In genomic region chr6:108336971-108337370, GRCh38 we compare ENCODE assay signal across 34 cellular contexts.
"Had no signal": no experiment of that assay in that cellular context is flagged by ENCODE, and none has a peak within 500 bp of the region (broad histone marks: within the 10 kb centered on the region; RNA-seq: fewer than 3 reads in every experiment).

No MANE protein-coding gene starts in this region.

- H3K4me3 ChIP-seq: adrenal gland, body of pancreas, breast epithelium had no signal

- FAIRE-seq: astrocyte, TTC549 had no signal

- ATAC-seq: activated CD8-positive, alpha-beta T cell treated with anti-CD3 and anti-CD28 coated beads for 36 hours; activated naive CD4-positive, alpha-beta T cell treated with anti-CD3 and anti-CD28 coated beads, Interleukin-2, amount 50 U/mL, for 72 hours; activated T-cell treated with anti-CD3 and anti-CD28 coated beads, Interleukin-2, amount 50 U/mL, for 4 hours; activated T-cell treated with anti-CD3 and anti-CD28 coated beads, Interleukin-2, amount 50 U/mL, for 72 hours; activated T-helper 17 cell treated with anti-CD3 and anti-CD28 coated beads, Interleukin-2, amount 50 U/mL, for 72 hours; body of pancreas had no signal

- H3K4me1 ChIP-seq: adrenal gland, body of pancreas, breast epithelium had no signal

- H3K9me3 ChIP-seq: adrenal gland, body of pancreas, breast epithelium had no signal

- H3K27me3 ChIP-seq: adrenal gland, body of pancreas, brain microvascular endothelial cell, breast epithelium had no signal

- H3K27ac ChIP-seq: adrenal gland, body of pancreas, brain microvascular endothelial cell, breast epithelium, VCaP had no signal

- H3K36me3 ChIP-seq: adrenal gland, brain microvascular endothelial cell, breast epithelium had no signal

- DNase-seq: activated B cell treated with CpG ODN at 0.5 μM for 24 hours; activated CD4-positive, alpha-beta memory T cell treated with anti-CD3 and anti-CD28 coated beads for 36 hours; activated CD4-positive, alpha-beta T cell treated with anti-CD3 and anti-CD28 coated beads for 4 hours; activated CD4-positive, alpha-beta T cell treated with anti-CD3 and anti-CD28 coated beads, Interleukin-2, amount 10 ng/mL, durations not matched to agents 24 days and 14 days; activated CD4-positive, alpha-beta T cell treated with anti-CD3 and anti-CD28 coated beads, Interleukin-2, amount 50 U/mL, for 1 hour; activated CD4-positive, alpha-beta T cell treated with anti-CD3 and anti-CD28 coated beads, Interleukin-2, amount 50 U/mL, for 4 hours; activated CD4-positive, CD25-positive, alpha-beta regulatory T cell treated with anti-CD3 and anti-CD28 coated beads, Interleukin-2, amount 50 U/mL, for 72 hours; activated CD8-positive, alpha-beta memory T cell treated with anti-CD3 and anti-CD28 coated beads, Interleukin-2, amount 50 U/mL, for 4 hours; activated CD8-positive, alpha-beta T cell treated with anti-CD3 and anti-CD28 coated beads for 36 hours; activated effector memory CD4-positive, alpha-beta T cell treated with anti-CD3 and anti-CD28 coated beads, Interleukin-2, amount 50 U/mL, for 16 hours; activated gamma-delta T cell treated with Interleukin-2 at 50 U/mL for 16 hours; activated naive CD4-positive, alpha-beta T cell; activated naive CD4-positive, alpha-beta T cell treated with anti-CD3 and anti-CD28 coated beads for 36 hours; activated naive CD4-positive, alpha-beta T cell treated with anti-CD3 and anti-CD28 coated beads, Interleukin-2, amount 50 U/mL, for 16 hours; activated naive CD8-positive, alpha-beta T cell treated with anti-CD3 and anti-CD28 coated beads for 36 hours; activated T-cell treated with anti-CD3 and anti-CD28 coated beads for 4 hours; activated T-cell treated with anti-CD3 and anti-CD28 coated beads, Interleukin-2, amount 50 U/mL, for 1 hour; activated T-cell treated with anti-CD3 and anti-CD28 coated beads, Interleukin-2, amount 50 U/mL, for 4 hours; activated T-cell treated with anti-CD3 and anti-CD28 coated beads, Interleukin-2, amount 50 U/mL, for 72 hours; adrenal gland; amniotic stem cell; aorta; body of pancreas; brain microvascular endothelial cell; central memory CD4-positive, alpha-beta T cell; T-helper 1 cell; T-helper 2 cell; T-helper 9 cell had no signal
